Comparison of ENCODE assay signal across 10 cellular contexts in the genomic region with DNA sequence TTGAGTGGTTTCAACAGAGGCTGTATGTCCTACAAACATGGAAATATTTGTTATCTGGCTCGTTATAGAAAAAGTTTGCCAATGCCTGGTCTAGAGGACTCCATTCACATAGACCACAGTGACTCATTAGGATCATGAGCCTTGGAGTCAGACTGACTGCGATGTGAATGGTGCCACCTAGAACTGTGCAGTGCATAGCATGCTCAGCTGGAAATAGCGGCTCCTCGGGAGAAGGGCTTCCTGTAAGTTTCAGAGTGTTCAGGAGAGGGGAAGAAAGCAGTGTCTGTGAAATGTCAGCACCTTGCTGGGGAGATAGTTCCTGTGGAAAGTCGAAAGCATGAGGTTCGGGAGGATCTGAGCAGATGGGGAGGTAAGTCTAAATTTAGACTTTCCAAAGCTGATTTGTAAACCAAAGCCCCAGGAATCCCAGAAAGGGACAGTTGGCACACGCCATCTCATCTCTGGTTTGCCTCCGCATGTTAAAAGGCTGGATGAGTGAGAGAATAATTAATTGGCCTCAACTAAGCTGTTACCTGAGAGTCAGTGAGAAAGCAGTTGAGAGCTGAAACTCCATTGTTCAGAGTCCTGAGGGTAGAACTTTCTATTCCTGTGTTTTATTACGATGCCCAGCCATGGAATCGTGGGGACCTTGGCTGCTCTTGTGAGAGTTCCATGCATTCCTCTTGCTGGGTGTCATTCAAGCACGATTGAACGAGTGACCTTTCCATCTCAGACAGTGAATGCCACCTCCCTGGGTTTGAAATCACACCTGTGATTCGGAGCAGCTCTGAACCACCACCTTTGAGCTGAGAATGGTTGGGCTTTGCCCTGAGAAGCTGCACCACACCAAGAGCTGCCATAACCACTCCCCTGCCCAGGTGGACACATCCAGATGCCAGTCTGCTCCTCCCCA.
DNase-seq lines count a peak whose midpoint lies in the region; ATAC-seq lines count a peak whose summit lies in the region.
"Had no signal": no experiment of that assay in that cellular context is flagged by ENCODE, and none has a peak within 500 bp of the region (broad histone marks: within the 10 kb centered on the region; RNA-seq: fewer than 3 reads in every experiment).

No MANE protein-coding gene starts in this region.

- no peak for ATAC-seq in HG03342 (IDR thresholded peaks at IDR 0.05; ENCODE audit: unreplicated experiment)

- H3K9ac ChIP-seq in trophoblast cell (ENCODE audit: low read length), result no peak overlapping the region

- no peak overlapping the region for H2AFZ ChIP-seq in trophoblast cell (ENCODE audit: insufficient read depth, low read length, poor library complexity)

- DNase-seq in GM03348 (ENCODE audit: low spot score), result peak; percentile 17
- peak; percentile 70 for DNase-seq in OCI-M1 (lab: John Stamatoyannopoulos, UW)
- peak; percentile 9 for DNase-seq in fibroblast of gingiva (ENCODE audit: low read depth)
- peak; percentile 14 to 33 for DNase-seq in trophoblast cell
- DNase-seq in OCI-M2 (lab: John Stamatoyannopoulos, UW; ENCODE audit: unreplicated experiment), result no peak
- DNase-seq in SKM-1 treated with dmso at 0.1 percent for 144 hours (lab: John Stamatoyannopoulos, UW; ENCODE audit: unreplicated experiment), result no peak
- no peak for DNase-seq in stimulated activated CD4-positive, alpha-beta T cell treated with anti-CD3 and anti-CD28 coated beads, Interleukin-4, amount 100 ng/mL, for 1 hour
- DNase-seq: activated effector memory CD4-positive, alpha-beta T cell treated with Interleukin-2 at 50 U/mL for 16 hours; NCI-H187 treated with DMSO at 0.1 percent for 48 hours had no signal

- peaks cover 4% of the 10 kb centered on the region for H3K9me3 ChIP-seq in trophoblast cell (ENCODE audit: insufficient read depth, low read depth, low read length)

- WGBS in trophoblast cell (ENCODE audit: extremely low coverage, insufficient coverage, insufficient read length), result no CpG with 5 or more reads among the region's 13 CpGs

- no peaks in the 10 kb centered on the region for H3K79me1 ChIP-seq in trophoblast cell (ENCODE audit: low read length)

- H3K79me2 ChIP-seq in trophoblast cell (ENCODE audit: control insufficient read depth, insufficient read depth, low read length, poor library complexity), result no peaks in the 10 kb centered on the region

- no peaks in the 10 kb centered on the region for H3K27me3 ChIP-seq in trophoblast cell (ENCODE audit: insufficient read depth, low read length)

- no peak overlapping the region for H2BK5ac ChIP-seq in trophoblast cell (ENCODE audit: low read depth, low read length, poor library complexity)

- H3K36me3 ChIP-seq in trophoblast cell (ENCODE audit: control insufficient read depth in 1 of 2, insufficient read depth in 2 of 2, low read length in 2 of 2), result no peaks in the 10 kb centered on the region

- no peak overlapping the region for H4K12ac ChIP-seq in trophoblast cell (ENCODE audit: low read depth, low read length)

- H4K91ac ChIP-seq in trophoblast cell (ENCODE audit: low read depth, low read length), result no peak overlapping the region

- H3K4me3 ChIP-seq in trophoblast cell (ENCODE audit: low read depth, low read length), result no peak overlapping the region

- H2BK120ac ChIP-seq in trophoblast cell (ENCODE audit: insufficient read depth, low read length, poor library complexity), result no peak overlapping the region

- H3K4me1 ChIP-seq in trophoblast cell (ENCODE audit: control insufficient read depth in 1 of 2, insufficient read depth in 2 of 2, low read length in 2 of 2), result peaks cover 0 to 6% of the 10 kb centered on the region in 2 experiments

- no peak overlapping the region for H3K4me2 ChIP-seq in trophoblast cell (ENCODE audit: low read length)

- no peak overlapping the region for H3K23ac ChIP-seq in trophoblast cell (ENCODE audit: low read length)

- no peak overlapping the region for H3K14ac ChIP-seq in trophoblast cell (ENCODE audit: low read length)

- H2BK12ac ChIP-seq in trophoblast cell (ENCODE audit: low read length), result no peak overlapping the region

- no peak overlapping the region for H4K8ac ChIP-seq in trophoblast cell (ENCODE audit: low read depth, low read length)

- no peak overlapping the region for H2AK5ac ChIP-seq in trophoblast cell (ENCODE audit: low read length)

- H3K18ac ChIP-seq in trophoblast cell (ENCODE audit: low read length), result no peak overlapping the region

- no peak overlapping the region for H3K4ac ChIP-seq in trophoblast cell (ENCODE audit: low read depth, low read length)

- H3K27ac ChIP-seq in trophoblast cell (ENCODE audit: low read depth, low read length), result no peak overlapping the region

Comparison
In these comparisons a context has a peak if more than half of its experiments do, and no peak if none do; other contexts are left out.
1. DNase-seq: peak in GM03348 (single experiment), OCI-M1 (single experiment), fibroblast of gingiva (single experiment) and trophoblast cell (2 of 2); none in OCI-M2 (single experiment), SKM-1 treated with dmso at 0.1 percent for 144 hours (single experiment) and stimulated activated CD4-positive, alpha-beta T cell treated with anti-CD3 and anti-CD28 coated beads, Interleukin-4, amount 100 ng/mL, for 1 hour (single experiment).